ENCODE assay signal across 1 cellular context in the genomic region with DNA sequence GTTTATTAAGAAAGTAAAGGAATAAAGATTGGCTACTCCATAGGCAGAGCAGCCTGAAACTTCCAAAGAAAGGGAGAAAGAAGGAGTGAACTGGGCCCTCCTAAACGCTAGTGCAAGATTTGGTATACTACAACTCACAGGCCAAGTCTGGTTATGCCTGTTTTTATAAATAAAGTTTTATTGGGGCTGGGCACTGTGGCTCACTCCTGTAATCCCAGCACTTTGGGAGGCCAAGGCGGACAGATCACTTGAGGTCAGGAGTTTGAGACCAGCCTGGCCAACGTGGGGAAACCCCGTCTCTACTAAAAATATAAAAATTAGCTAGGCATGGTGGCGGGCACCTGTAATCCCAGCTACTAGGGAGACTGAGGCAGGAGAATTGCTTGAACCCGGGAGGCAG.
TF ChIP-seq lines count a peak whose summit lies in the region.

No MANE protein-coding gene starts in this region.

TF ChIP-seq in GM12878, 131 proteins besides CTCF, POLR2A, EP300 and RAD21:
- TF ChIP-seq ZBTB40 (IDR thresholded peaks at IDR 0.05; ENCODE audit: borderline replicate concordance): peak; percentile 63
